Comparison of ENCODE assay signal across 28 cellular contexts in genomic region chr11:30311189-30311588, GRCh38.
"Had no signal": no experiment of that assay in that cellular context is flagged by ENCODE, and none has a peak within 500 bp of the region (broad histone marks: within the 10 kb centered on the region; RNA-seq: fewer than 3 reads in every experiment).

No MANE protein-coding gene starts in this region.

- H3K9me3 ChIP-seq: colonic mucosa, esophagus squamous epithelium, gastrocnemius medialis, lower lobe of right lung, mucosa of descending colon had no signal

- H3K36me3 ChIP-seq: colonic mucosa, esophagus squamous epithelium, gastrocnemius medialis, heart right ventricle, left lung, lower lobe of right lung had no signal

- H3K4me3 ChIP-seq: colonic mucosa, esophagus squamous epithelium, gastrocnemius medialis, heart right ventricle, left lung, lower lobe of right lung, mucosa of descending colon had no signal

- DNase-seq: colonic mucosa; cortex of kidney; effector CD8-positive, alpha-beta T cell; effector memory CD8-positive, alpha-beta T cell; endodermal cell; erythroblast; esophagus squamous epithelium; foreskin fibroblast; foreskin melanocyte; gastrocnemius medialis; glutamatergic neuron; head of caudate nucleus; heart right ventricle; hippocampal formation; left cardiac atrium; left lung; left ventricle myocardium superior; lower lobe of right lung; mesenchymal stem cell; mucosa of descending colon; naive B cell had no signal

- H3K27me3 ChIP-seq: colonic mucosa, gastrocnemius medialis had no signal

- H3K9me3 Mint-ChIP-seq: dendritic cell treated with granulocyte-macrophage colony-stimulating factor and Interleukin-4, amounts not matched to agents 40 ng/mL and 50 ng/mL, for 4 days had no signal

- H3K27ac ChIP-seq: colonic mucosa, epithelial cell of prostate, esophagus squamous epithelium, gastrocnemius medialis, heart right ventricle, left lung, lower lobe of right lung had no signal

- ATAC-seq: effector memory CD8-positive, alpha-beta T cell; esophagus mucosa; gastrocnemius medialis; heart right ventricle; left cardiac atrium; left lung; left ventricle myocardium superior; lower lobe of right lung; mucosa of descending colon had no signal

- H3K4me1 Mint-ChIP-seq: mesothelial cell of epicardium, naive B cell had no signal

- H3K27ac Mint-ChIP-seq: dendritic cell treated with granulocyte-macrophage colony-stimulating factor and Interleukin-4, amounts not matched to agents 40 ng/mL and 50 ng/mL, for 4 days; effector memory CD8-positive, alpha-beta T cell; endodermal cell; mesothelial cell of epicardium; naive B cell had no signal

- FAIRE-seq: endometrium, islet of Langerhans, keratinocyte had no signal

- H3K4me3 Mint-ChIP-seq: dendritic cell treated with granulocyte-macrophage colony-stimulating factor and Interleukin-4, amounts not matched to agents 40 ng/mL and 50 ng/mL, for 4 days; effector memory CD8-positive, alpha-beta T cell; endodermal cell; mesothelial cell of epicardium; naive B cell had no signal

- H3K4me1 ChIP-seq: colonic mucosa, esophagus squamous epithelium, gastrocnemius medialis, heart right ventricle, left lung, lower lobe of right lung had no signal
